Comparison of ENCODE assay signal across 15 cellular contexts in the genomic region with DNA sequence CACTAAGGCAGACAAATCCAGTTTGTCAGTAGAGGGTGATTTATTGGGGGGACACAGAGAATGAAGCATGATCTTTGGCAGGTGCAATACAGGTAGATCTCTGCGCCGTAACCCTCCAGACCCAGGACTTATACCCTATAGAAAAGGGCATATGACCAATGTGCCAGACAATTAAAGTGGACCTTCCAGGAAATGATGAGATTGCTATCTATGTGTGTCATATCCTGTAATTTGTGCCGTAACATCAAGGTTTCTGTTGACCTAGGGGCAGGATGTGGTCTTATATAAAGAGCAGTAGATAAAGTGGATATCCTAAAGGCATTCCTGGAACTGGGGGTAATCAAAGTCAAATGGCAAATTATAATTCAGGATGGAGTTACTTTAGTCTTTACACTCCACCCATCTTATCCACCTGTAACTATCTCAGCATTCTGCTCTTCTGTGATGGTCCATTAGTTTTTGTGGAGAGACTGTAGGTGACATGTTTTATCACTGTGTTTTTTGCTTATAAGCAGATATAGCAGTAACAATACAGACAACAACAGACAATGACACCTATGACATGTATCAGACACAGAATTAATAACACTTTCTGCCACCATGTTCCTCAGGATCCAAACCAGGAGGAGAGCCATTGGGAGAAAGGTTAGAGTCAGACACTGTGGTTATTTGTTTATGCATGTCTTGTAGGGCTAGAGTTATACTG. TPM values are rescaled to one million over a fixed set of nuclear protein-coding genes. Genes with fewer than 3 reads are reported as not detected.
DNase-seq lines count a peak whose midpoint lies in the region; ATAC-seq, FAIRE-seq and TF ChIP-seq lines count a peak whose summit lies in the region.
"Had no signal": no experiment of that assay in that cellular context is flagged by ENCODE, and none has a peak within 500 bp of the region (broad histone marks: within the 10 kb centered on the region; RNA-seq: fewer than 3 reads in every experiment).

No MANE protein-coding gene starts in this region.

- no peak for DNase-seq in activated CD8-positive, alpha-beta memory T cell treated with anti-CD3 and anti-CD28 coated beads, Interleukin-2, amount 10 ng/mL, durations not matched to agents 7 days and 5 days
- DNase-seq in activated CD8-positive, alpha-beta memory T cell treated with anti-CD3 and anti-CD28 coated beads, Interleukin-2, amount 50 U/mL, for 48 hours, result no peak
- DNase-seq in RPMI7951 (ENCODE audit: low read depth) (peak; percentile 67), bronchial epithelial cell (ENCODE audit: low read depth) (peak; percentile 73), NCI-H1417 (lab: John Stamatoyannopoulos, UW) (no peak), NCI-H510A (lab: John Stamatoyannopoulos, UW) (no peak)
- no peak for DNase-seq in stimulated activated effector memory CD8-positive, alpha-beta T cell treated with anti-CD3 and anti-CD28 coated beads, Interleukin-12 subunit alpha, Interleukin-12 subunit beta, amount 100 ng/mL, for 72 hours (ENCODE audit: low spot score in 2 of 2)
- DNase-seq: activated gamma-delta T cell, sigmoid colon, tibial artery, WERI-Rb-1 had no signal

- no peaks in the 10 kb centered on the region for H3K36me3 ChIP-seq in bronchial epithelial cell (ENCODE audit: control insufficient read depth, insufficient read depth, low read length)
- H3K36me3 ChIP-seq: sigmoid colon, WERI-Rb-1 had no signal

- no peaks in the 10 kb centered on the region for H3K36me3 Mint-ChIP-seq in activated CD8-positive, alpha-beta memory T cell treated with anti-CD3 and anti-CD28 coated beads, Interleukin-2, amount 10 ng/mL, durations not matched to agents 7 days and 5 days
- H3K36me3 Mint-ChIP-seq in stimulated activated effector memory CD8-positive, alpha-beta T cell treated with anti-CD3 and anti-CD28 coated beads, Interleukin-12 subunit alpha, Interleukin-12 subunit beta, amount 100 ng/mL, for 72 hours, result no peaks in the 10 kb centered on the region

- no peaks in the 10 kb centered on the region for H3K27me3 ChIP-seq in bronchial epithelial cell (ENCODE audit: control insufficient read depth, insufficient read depth, low read length)
- H3K27me3 ChIP-seq: sigmoid colon, tibial artery had no signal

- peaks cover 15% of the 10 kb centered on the region for H3K4me1 Mint-ChIP-seq in activated CD8-positive, alpha-beta memory T cell treated with anti-CD3 and anti-CD28 coated beads, Interleukin-2, amount 10 ng/mL, durations not matched to agents 7 days and 5 days
- H3K4me1 Mint-ChIP-seq in stimulated activated effector memory CD8-positive, alpha-beta T cell treated with anti-CD3 and anti-CD28 coated beads, Interleukin-12 subunit alpha, Interleukin-12 subunit beta, amount 100 ng/mL, for 72 hours, result peaks cover 12% of the 10 kb centered on the region
- H3K4me1 Mint-ChIP-seq: neural crest cell had no signal

- H3K4me3 ChIP-seq in bronchial epithelial cell (ENCODE audit: low read depth, low read length), result no peak overlapping the region
- H3K4me3 ChIP-seq: sigmoid colon, tibial artery had no signal

- H3K9me3 Mint-ChIP-seq in activated CD8-positive, alpha-beta memory T cell treated with anti-CD3 and anti-CD28 coated beads, Interleukin-2, amount 10 ng/mL, durations not matched to agents 7 days and 5 days (ENCODE audit: low read depth), result peaks cover 2% of the 10 kb centered on the region
- H3K9me3 Mint-ChIP-seq in stimulated activated effector memory CD8-positive, alpha-beta T cell treated with anti-CD3 and anti-CD28 coated beads, Interleukin-12 subunit alpha, Interleukin-12 subunit beta, amount 100 ng/mL, for 72 hours, result no peaks in the 10 kb centered on the region
- H3K9me3 Mint-ChIP-seq: neural crest cell had no signal

- CTCF ChIA-PET in activated CD8-positive, alpha-beta memory T cell treated with anti-CD3 and anti-CD28 coated beads, Interleukin-2, amount 10 ng/mL, durations not matched to agents 7 days and 5 days (lab: Charles Lee), result no interaction called here

- peak; percentile 55 for ATAC-seq in activated CD8-positive, alpha-beta memory T cell treated with anti-CD3 and anti-CD28 coated beads, Interleukin-2, amount 10 ng/mL, durations not matched to agents 7 days and 5 days
- ATAC-seq in stimulated activated effector memory CD8-positive, alpha-beta T cell treated with anti-CD3 and anti-CD28 coated beads, Interleukin-12 subunit alpha, Interleukin-12 subunit beta, amount 100 ng/mL, for 72 hours, result peak; percentile 92
- ATAC-seq in GM19035 (IDR thresholded peaks at IDR 0.05; ENCODE audit: unreplicated experiment), result no peak
- ATAC-seq: left lobe of liver had no signal

- H3K4me3 Mint-ChIP-seq in activated CD8-positive, alpha-beta memory T cell treated with anti-CD3 and anti-CD28 coated beads, Interleukin-2, amount 10 ng/mL, durations not matched to agents 7 days and 5 days, result no peak overlapping the region
- H3K4me3 Mint-ChIP-seq in stimulated activated effector memory CD8-positive, alpha-beta T cell treated with anti-CD3 and anti-CD28 coated beads, Interleukin-12 subunit alpha, Interleukin-12 subunit beta, amount 100 ng/mL, for 72 hours, result peak overlapping the region; percentile 10
- H3K4me3 Mint-ChIP-seq: dendritic cell treated with granulocyte-macrophage colony-stimulating factor and Interleukin-4, amounts not matched to agents 40 ng/mL and 50 ng/mL, for 4 days; neural crest cell had no signal

- peak; percentile 68 for FAIRE-seq in bronchial epithelial cell (lab: Jason Lieb, UNC)

- TF ChIP-seq CTCF in bronchial epithelial cell (IDR thresholded peaks at IDR 0.05; ENCODE audit: insufficient read depth, low read length, severe bottlenecking), result no peak

- H3K27ac Mint-ChIP-seq in activated CD8-positive, alpha-beta memory T cell treated with anti-CD3 and anti-CD28 coated beads, Interleukin-2, amount 10 ng/mL, durations not matched to agents 7 days and 5 days, result no peak overlapping the region
- H3K27ac Mint-ChIP-seq in stimulated activated effector memory CD8-positive, alpha-beta T cell treated with anti-CD3 and anti-CD28 coated beads, Interleukin-12 subunit alpha, Interleukin-12 subunit beta, amount 100 ng/mL, for 72 hours, result peak overlapping the region; percentile 70
- H3K27ac Mint-ChIP-seq: dendritic cell treated with granulocyte-macrophage colony-stimulating factor and Interleukin-4, amounts not matched to agents 40 ng/mL and 50 ng/mL, for 4 days had no signal

- no peaks in the 10 kb centered on the region for H3K27me3 Mint-ChIP-seq in activated CD8-positive, alpha-beta memory T cell treated with anti-CD3 and anti-CD28 coated beads, Interleukin-2, amount 10 ng/mL, durations not matched to agents 7 days and 5 days
- H3K27me3 Mint-ChIP-seq: dendritic cell treated with granulocyte-macrophage colony-stimulating factor and Interleukin-4, amounts not matched to agents 40 ng/mL and 50 ng/mL, for 4 days had no signal

RNA-seq across cellular contexts. Expression of a gene that starts 43.1 kb away (rescaled TPM):
- total RNA-seq in activated CD8-positive, alpha-beta memory T cell treated with anti-CD3 and anti-CD28 coated beads, Interleukin-2, amount 10 ng/mL, durations not matched to agents 7 days and 5 days, result 10 to 100 TPM; 15.2 to 20.2 TPM
- total RNA-seq in RPMI7951 (2014; rRNA removed; shearing (Covaris generic)), result 10.7 and 12.3 TPM in 2 replicates
- total RNA-seq in bronchial epithelial cell, result 18.2 and 18.4 TPM in 2 replicates

Comparison
In these comparisons a context has a peak if more than half of its experiments do, and no peak if none do; other contexts are left out.
1. DNase-seq: peak in RPMI7951 (single experiment) and bronchial epithelial cell (single experiment); none in activated CD8-positive, alpha-beta memory T cell treated with anti-CD3 and anti-CD28 coated beads, Interleukin-2, amount 10 ng/mL, durations not matched to agents 7 days and 5 days (single experiment), activated CD8-positive, alpha-beta memory T cell treated with anti-CD3 and anti-CD28 coated beads, Interleukin-2, amount 50 U/mL, for 48 hours (single experiment), stimulated activated effector memory CD8-positive, alpha-beta T cell treated with anti-CD3 and anti-CD28 coated beads, Interleukin-12 subunit alpha, Interleukin-12 subunit beta, amount 100 ng/mL, for 72 hours (0 of 2), NCI-H1417 (0 of 3) and NCI-H510A (single experiment).